In the genomic region with DNA sequence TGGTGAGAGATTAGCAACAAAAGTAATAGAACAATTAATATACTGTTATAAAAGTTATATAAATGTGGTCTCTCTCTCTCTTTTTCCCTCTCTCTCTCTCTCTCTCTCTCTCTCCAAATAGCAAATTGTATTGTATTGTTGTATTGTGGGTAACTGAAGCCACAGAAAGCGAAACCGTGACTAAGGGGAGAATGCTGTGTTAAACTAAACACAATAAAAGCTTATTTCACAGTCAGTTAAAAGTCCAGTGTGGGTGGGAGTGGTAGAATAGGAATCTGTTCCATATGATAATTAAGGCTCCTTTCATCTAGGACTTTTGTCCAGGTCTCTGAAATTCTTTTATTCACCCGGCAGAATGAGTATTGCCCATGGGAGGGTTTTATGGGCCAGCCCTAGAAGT, we compare ENCODE assay signal across 1 cellular context.
TF ChIP-seq lines count a peak whose summit lies in the region.

No MANE protein-coding gene starts in this region.

TF ChIP-seq in GM12878, 131 proteins besides CTCF, POLR2A, EP300 and RAD21:
- TF ChIP-seq TBL1XR1 (IDR thresholded peaks at IDR 0.05; ENCODE audit: low read depth, low read length) (no peak), TCF7 (IDR thresholded peaks at IDR 0.05; ENCODE audit: borderline replicate concordance) (no peak), LARP7 (IDR thresholded peaks at IDR 0.05) (no peak), HDAC6 (IDR thresholded peaks at IDR 0.05; ENCODE audit: unreplicated experiment) (no peak), IKZF2 (IDR thresholded peaks at IDR 0.05) (no peak), DPF2 (IDR thresholded peaks at IDR 0.05) (no peak), USF2 (IDR thresholded peaks at IDR 0.05; ENCODE audit: borderline replicate concordance, low read depth, low read length) (no peak), SIX5 (IDR thresholded peaks at IDR 0.05; ENCODE audit: low read depth, low read length, severe bottlenecking) (no peak), RBBP5 (conservative IDR thresholded peaks at IDR 0.05) (no peak), SUPT20H (IDR thresholded peaks at IDR 0.05; ENCODE audit: borderline replicate concordance, control insufficient read depth, low read depth, low read length) (no peak), MTA3 (IDR thresholded peaks at IDR 0.05; ENCODE audit: borderline replicate concordance, low read length) (no peak), PAX8 (IDR thresholded peaks at IDR 0.05) (no peak), ETV6 (conservative IDR thresholded peaks at IDR 0.05 in 1 of 2, IDR thresholded peaks at IDR 0.05 in 1 of 2; ENCODE audit: borderline replicate concordance in 1 of 2, low read depth in 1 of 2) (no peak), YBX1 (IDR thresholded peaks at IDR 0.05) (no peak), GATAD2B (conservative IDR thresholded peaks at IDR 0.05; ENCODE audit: low read depth) (no peak), CREM (IDR thresholded peaks at IDR 0.05; ENCODE audit: low read depth) (no peak), RUNX3 (IDR thresholded peaks at IDR 0.05; ENCODE audit: low read length) (no peak)
- TF ChIP-seq, protein P1, sequence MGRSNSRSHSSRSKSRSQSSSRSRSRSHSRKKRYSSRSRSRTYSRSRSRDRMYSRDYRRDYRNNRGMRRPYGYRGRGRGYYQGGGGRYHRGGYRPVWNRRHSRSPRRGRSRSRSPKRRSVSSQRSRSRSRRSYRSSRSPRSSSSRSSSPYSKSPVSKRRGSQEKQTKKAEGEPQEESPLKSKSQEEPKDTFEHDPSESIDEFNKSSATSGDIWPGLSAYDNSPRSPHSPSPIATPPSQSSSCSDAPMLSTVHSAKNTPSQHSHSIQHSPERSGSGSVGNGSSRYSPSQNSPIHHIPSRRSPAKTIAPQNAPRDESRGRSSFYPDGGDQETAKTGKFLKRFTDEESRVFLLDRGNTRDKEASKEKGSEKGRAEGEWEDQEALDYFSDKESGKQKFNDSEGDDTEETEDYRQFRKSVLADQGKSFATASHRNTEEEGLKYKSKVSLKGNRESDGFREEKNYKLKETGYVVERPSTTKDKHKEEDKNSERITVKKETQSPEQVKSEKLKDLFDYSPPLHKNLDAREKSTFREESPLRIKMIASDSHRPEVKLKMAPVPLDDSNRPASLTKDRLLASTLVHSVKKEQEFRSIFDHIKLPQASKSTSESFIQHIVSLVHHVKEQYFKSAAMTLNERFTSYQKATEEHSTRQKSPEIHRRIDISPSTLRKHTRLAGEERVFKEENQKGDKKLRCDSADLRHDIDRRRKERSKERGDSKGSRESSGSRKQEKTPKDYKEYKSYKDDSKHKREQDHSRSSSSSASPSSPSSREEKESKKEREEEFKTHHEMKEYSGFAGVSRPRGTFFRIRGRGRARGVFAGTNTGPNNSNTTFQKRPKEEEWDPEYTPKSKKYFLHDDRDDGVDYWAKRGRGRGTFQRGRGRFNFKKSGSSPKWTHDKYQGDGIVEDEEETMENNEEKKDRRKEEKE (IDR thresholded peaks at IDR 0.05): no peak
- TF ChIP-seq, protein P2, sequence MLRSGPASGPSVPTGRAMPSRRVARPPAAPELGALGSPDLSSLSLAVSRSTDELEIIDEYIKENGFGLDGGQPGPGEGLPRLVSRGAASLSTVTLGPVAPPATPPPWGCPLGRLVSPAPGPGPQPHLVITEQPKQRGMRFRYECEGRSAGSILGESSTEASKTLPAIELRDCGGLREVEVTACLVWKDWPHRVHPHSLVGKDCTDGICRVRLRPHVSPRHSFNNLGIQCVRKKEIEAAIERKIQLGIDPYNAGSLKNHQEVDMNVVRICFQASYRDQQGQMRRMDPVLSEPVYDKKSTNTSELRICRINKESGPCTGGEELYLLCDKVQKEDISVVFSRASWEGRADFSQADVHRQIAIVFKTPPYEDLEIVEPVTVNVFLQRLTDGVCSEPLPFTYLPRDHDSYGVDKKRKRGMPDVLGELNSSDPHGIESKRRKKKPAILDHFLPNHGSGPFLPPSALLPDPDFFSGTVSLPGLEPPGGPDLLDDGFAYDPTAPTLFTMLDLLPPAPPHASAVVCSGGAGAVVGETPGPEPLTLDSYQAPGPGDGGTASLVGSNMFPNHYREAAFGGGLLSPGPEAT (IDR thresholded peaks at IDR 0.05; ENCODE audit: low read depth): no peak
- TF ChIP-seq, protein P3, sequence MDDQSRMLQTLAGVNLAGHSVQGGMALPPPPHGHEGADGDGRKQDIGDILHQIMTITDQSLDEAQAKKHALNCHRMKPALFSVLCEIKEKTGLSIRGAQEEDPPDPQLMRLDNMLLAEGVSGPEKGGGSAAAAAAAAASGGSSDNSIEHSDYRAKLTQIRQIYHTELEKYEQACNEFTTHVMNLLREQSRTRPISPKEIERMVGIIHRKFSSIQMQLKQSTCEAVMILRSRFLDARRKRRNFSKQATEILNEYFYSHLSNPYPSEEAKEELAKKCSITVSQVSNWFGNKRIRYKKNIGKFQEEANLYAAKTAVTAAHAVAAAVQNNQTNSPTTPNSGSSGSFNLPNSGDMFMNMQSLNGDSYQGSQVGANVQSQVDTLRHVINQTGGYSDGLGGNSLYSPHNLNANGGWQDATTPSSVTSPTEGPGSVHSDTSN (IDR thresholded peaks at IDR 0.05; ENCODE audit: insufficient replicate concordance, low read depth, low read length): no peak
